6 cellular contexts compared by ENCODE assay signal in the genomic region with DNA sequence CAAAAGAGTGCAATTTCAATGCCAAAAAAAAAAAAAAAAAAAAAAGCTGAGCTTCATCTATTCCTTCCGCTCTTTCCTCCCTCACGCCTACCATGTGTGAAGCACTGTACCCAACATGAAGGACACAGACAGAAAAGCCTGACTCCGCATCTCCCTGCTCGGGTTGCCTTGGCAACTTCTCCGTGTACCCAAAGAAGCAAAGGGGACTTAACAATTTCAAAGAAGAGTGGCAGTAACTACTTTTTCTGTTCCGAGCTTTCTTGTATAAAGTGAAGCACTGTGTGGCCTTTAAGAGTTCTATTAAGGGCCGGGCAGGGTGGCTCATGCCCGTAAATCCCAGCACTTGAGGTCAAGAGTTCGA.
"Had no signal": no experiment of that assay in that cellular context is flagged by ENCODE, and none has a peak within 500 bp of the region (broad histone marks: within the 10 kb centered on the region; RNA-seq: fewer than 3 reads in every experiment).

No MANE protein-coding gene starts in this region.

- H3K9me3 Mint-ChIP-seq: central memory CD8-positive, alpha-beta T cell; nephron; stimulated activated naive CD8-positive, alpha-beta T cell treated with anti-CD3 and anti-CD28 coated beads, Interleukin-15, amount 100 ng/mL, for 72 hours had no signal

- H3K36me3 ChIP-seq: colonic mucosa, lower lobe of right lung had no signal

- DNase-seq: activated CD8-positive, alpha-beta memory T cell treated with anti-CD3 and anti-CD28 coated beads, Interleukin-2, amount 50 U/mL, for 48 hours had no signal

- H3K27me3 ChIP-seq: colonic mucosa had no signal

- H3K4me1 ChIP-seq: colonic mucosa had no signal

- H3K4me3 Mint-ChIP-seq: central memory CD8-positive, alpha-beta T cell had no signal

- H3K27ac ChIP-seq: colonic mucosa, lower lobe of right lung had no signal

- H3K27me3 Mint-ChIP-seq: central memory CD8-positive, alpha-beta T cell had no signal

- H3K9me3 ChIP-seq: colonic mucosa, lower lobe of right lung had no signal
